In the genomic region with DNA sequence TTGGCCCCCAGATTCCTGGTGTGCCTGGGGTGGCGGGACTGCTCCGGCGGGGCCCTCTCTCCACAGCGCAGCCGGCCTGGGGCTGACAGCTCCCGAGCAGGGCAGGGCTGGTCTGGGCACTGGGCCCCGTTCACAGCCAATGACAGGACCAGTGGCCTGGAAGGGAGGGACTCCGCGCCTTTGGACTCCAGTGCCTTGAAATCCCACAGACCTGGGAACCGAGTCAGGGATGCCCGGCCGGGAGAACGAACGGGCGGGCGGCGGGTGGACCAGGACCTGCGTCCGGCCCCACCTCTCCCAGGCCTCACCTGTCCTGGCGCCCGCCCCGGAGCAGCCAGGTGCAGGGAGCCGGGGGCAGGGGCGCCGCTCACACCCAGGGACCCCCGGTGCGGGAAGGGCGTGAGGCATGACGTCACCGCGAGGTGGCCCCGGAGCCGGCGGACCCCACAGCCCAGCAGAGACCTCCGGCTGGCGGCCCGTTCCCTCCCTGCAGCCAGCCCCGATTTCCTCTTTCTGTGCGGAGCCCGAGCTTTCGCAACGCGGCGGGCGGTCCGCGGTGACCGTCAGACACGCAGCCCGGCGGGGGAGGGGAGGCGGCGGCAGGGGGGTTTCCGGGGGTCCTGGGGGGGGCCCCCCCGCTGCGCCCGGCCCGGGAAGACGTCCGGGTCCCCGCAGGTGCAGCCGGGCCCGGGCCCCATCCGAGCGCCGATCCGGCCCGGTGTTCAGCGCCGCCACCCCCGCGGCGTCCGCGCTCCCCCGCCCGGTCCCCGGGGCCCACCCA, we compare ENCODE assay signal across 8 cellular contexts. TPM values are rescaled to one million over a fixed set of nuclear protein-coding genes. Genes with fewer than 3 reads are reported as not detected.
DNase-seq lines count a peak whose midpoint lies in the region; ATAC-seq and TF ChIP-seq lines count a peak whose summit lies in the region.

No MANE protein-coding gene starts in this region.

- in situ Hi-C loops in G401 (cut with HindIII; ENCODE audit: low sequenced_read_pairs), result no loop called here

- H3K27me3 ChIP-seq in RWPE2 (ENCODE audit: insufficient read depth, poor library complexity, severe bottlenecking), result no peaks in the 10 kb centered on the region
- H3K27me3 ChIP-seq in endodermal cell (ENCODE audit: control insufficient read depth, insufficient read depth, low read length, poor library complexity, severe bottlenecking), result peaks cover 32% of the 10 kb centered on the region
- H3K27me3 ChIP-seq in tibial nerve, result peaks cover 0 to 50% of the 10 kb centered on the region in 2 donors

- H3K4me1 ChIP-seq in HEK293 (ENCODE audit: control insufficient read depth, insufficient read depth, low read length) (no peaks in the 10 kb centered on the region; the same call in 1 of the 2 replicates), RWPE2 (ENCODE audit: insufficient read depth, poor library complexity, severe bottlenecking) (peaks cover 10% of the 10 kb centered on the region), endodermal cell (ENCODE audit: control insufficient read depth, insufficient read depth, low read length) (no peaks in the 10 kb centered on the region), tibial nerve (peaks cover 0 to 38% (median 15%) of the 10 kb centered on the region in 4 donors)

- ATAC-seq in RWPE2 (ENCODE audit: low read depth) (peak; percentile 82), GM18870 (IDR thresholded peaks at IDR 0.05; ENCODE audit: unreplicated experiment) (no peak)

- TF ChIP-seq EP300 in tibial nerve (IDR thresholded peaks at IDR 0.05), result peak in 1 of 2 donors; percentile 57

- H3K27me3 Mint-ChIP-seq in endodermal cell (ENCODE audit: insufficient read depth), result peaks cover 19% of the 10 kb centered on the region

- H3K4me3 ChIP-seq in HEK293 (ENCODE audit: low read depth, low read length), result peak overlapping the region; percentile 42
- H3K4me3 ChIP-seq in RWPE2 (ENCODE audit: severe bottlenecking), result peak overlapping the region; percentile 98
- no peak overlapping the region for H3K4me3 ChIP-seq in endodermal cell (ENCODE audit: low read length)
- H3K4me3 ChIP-seq in tibial nerve, result peak overlapping the region; percentile 55 to 74 (median 64)

- H3K36me3 ChIP-seq in HEK293 (ENCODE audit: control insufficient read depth in 2 of 2, insufficient read depth in 1 of 2, low read length in 2 of 2) (no peaks in the 10 kb centered on the region), RWPE2 (ENCODE audit: low read depth) (no peaks in the 10 kb centered on the region), endodermal cell (ENCODE audit: control insufficient read depth, insufficient read depth, low read length) (no peaks in the 10 kb centered on the region), tibial nerve (no peaks in the 10 kb centered on the region)

- POLR2A ChIA-PET in HEK293 (lab: Yijun Ruan, JAX), result no interaction called here

- H3K27ac ChIP-seq in HEK293 (ENCODE audit: extremely low read depth, low read depth, low read length) (peak overlapping the region; percentile 41; the same call in 1 of the 2 replicates), RWPE2 (ENCODE audit: poor library complexity, severe bottlenecking) (peak overlapping the region; percentile 65), endodermal cell (ENCODE audit: low read depth, low read length) (no peak overlapping the region), tibial nerve (peak overlapping the region; percentile 61 to 91 (median 80))

- no peak overlapping the region for H3K27ac Mint-ChIP-seq in endodermal cell

- H3K4me1 Mint-ChIP-seq in endodermal cell, result no peaks in the 10 kb centered on the region

- no peaks in the 10 kb centered on the region for H3K9me3 Mint-ChIP-seq in endodermal cell

- TF ChIP-seq CTCF in HEK293 (tag by site-specific recombination; IDR thresholded peaks at IDR 0.05), result no peak
- TF ChIP-seq CTCF in RWPE2 (IDR thresholded peaks at IDR 0.05; ENCODE audit: poor library complexity, severe bottlenecking), result no peak
- TF ChIP-seq CTCF in endodermal cell (conservative IDR thresholded peaks at IDR 0.05), result no peak
- no peak for TF ChIP-seq CTCF in tibial nerve (IDR thresholded peaks at IDR 0.05)

- no peaks in the 10 kb centered on the region for H3K36me3 Mint-ChIP-seq in endodermal cell (ENCODE audit: low read depth)

- peak in 1 of 2 donors; percentile 55 for TF ChIP-seq POLR2A in tibial nerve (IDR thresholded peaks at IDR 0.05)

- peak; percentile 92 for DNase-seq in G401 (ENCODE audit: low spot score)
- DNase-seq in RWPE2 (ENCODE audit: low spot score), result peak; percentile 77
- peak; percentile 87 for DNase-seq in endodermal cell
- DNase-seq in middle frontal gyrus (ENCODE audit: extremely low spot score, low spot score), result peak; percentile 56
- no peak for DNase-seq in tibial nerve (ENCODE audit: low spot score in 2 of 2)
- no peak for DNase-seq in NCI-H1436 treated with DMSO at 0.1 percent for 48 hours (lab: John Stamatoyannopoulos, UW)

- no peak overlapping the region for H3K9ac ChIP-seq in endodermal cell (ENCODE audit: extremely low read depth, low read length, poor library complexity, severe bottlenecking)

- WGBS in endodermal cell (ENCODE audit: insufficient coverage in 1 of 2, insufficient read length in 1 of 2), 2 experiments, result 7 to 17% methylated on average over 15 to 73 of the region's 78 CpGs
- 1 to 2% methylated on average over 30 to 48 of the region's 78 CpGs for WGBS in tibial nerve, 2 donors

- CTCF ChIA-PET in HEK293 (lab: Yijun Ruan, JAX), result interaction anchor here (0.6 kb wide), 1 partner anchor 15 kb away, joined by 4 read pairs; no protein-coding TSS in a partner anchor

- H3K4me3 Mint-ChIP-seq in endodermal cell, result peak overlapping the region; percentile 43

- H3K9me3 ChIP-seq in HEK293 (ENCODE audit: control insufficient read depth, insufficient read depth, low read depth, low read length), result no peaks in the 10 kb centered on the region
- no peaks in the 10 kb centered on the region for H3K9me3 ChIP-seq in RWPE2 (ENCODE audit: severe bottlenecking)
- H3K9me3 ChIP-seq in endodermal cell (ENCODE audit: control insufficient read depth, low read length), result no peaks in the 10 kb centered on the region
- no peaks in the 10 kb centered on the region for H3K9me3 ChIP-seq in tibial nerve

TF ChIP-seq in HEK293, 187 proteins besides CTCF, POLR2A, EP300 and RAD21 (continues in another document):
- TF ChIP-seq ZEB2 (tag by site-specific recombination; IDR thresholded peaks at IDR 0.05), result peak; percentile 56; the same call in 1 of the 2 replicates
- peak; percentile 92 for TF ChIP-seq ZBTB20 (tag by site-specific recombination; IDR thresholded peaks at IDR 0.05)
- TF ChIP-seq ZNF423 (tag by site-specific recombination; IDR thresholded peaks at IDR 0.05), result peak; percentile 38; the same call in 1 of the 2 replicates
- TF ChIP-seq IKZF3 (tag by site-specific recombination; IDR thresholded peaks at IDR 0.05), result 0 out of 2 replicates have a peak, but pooled peaks have one; percentile 29
- no peak for TF ChIP-seq OSR2 (tag by site-specific recombination; IDR thresholded peaks at IDR 0.05)
- TF ChIP-seq, protein P1, sequence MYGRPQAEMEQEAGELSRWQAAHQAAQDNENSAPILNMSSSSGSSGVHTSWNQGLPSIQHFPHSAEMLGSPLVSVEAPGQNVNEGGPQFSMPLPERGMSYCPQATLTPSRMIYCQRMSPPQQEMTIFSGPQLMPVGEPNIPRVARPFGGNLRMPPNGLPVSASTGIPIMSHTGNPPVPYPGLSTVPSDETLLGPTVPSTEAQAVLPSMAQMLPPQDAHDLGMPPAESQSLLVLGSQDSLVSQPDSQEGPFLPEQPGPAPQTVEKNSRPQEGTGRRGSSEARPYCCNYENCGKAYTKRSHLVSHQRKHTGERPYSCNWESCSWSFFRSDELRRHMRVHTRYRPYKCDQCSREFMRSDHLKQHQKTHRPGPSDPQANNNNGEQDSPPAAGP (tag by site-specific recombination; IDR thresholded peaks at IDR 0.05), result peak; percentile 27; the same call in 1 of the 2 replicates
- TF ChIP-seq ZNF529 (tag by site-specific recombination; IDR thresholded peaks at IDR 0.05; ENCODE audit: insufficient replicate concordance), result no peak
- TF ChIP-seq, protein P2, sequence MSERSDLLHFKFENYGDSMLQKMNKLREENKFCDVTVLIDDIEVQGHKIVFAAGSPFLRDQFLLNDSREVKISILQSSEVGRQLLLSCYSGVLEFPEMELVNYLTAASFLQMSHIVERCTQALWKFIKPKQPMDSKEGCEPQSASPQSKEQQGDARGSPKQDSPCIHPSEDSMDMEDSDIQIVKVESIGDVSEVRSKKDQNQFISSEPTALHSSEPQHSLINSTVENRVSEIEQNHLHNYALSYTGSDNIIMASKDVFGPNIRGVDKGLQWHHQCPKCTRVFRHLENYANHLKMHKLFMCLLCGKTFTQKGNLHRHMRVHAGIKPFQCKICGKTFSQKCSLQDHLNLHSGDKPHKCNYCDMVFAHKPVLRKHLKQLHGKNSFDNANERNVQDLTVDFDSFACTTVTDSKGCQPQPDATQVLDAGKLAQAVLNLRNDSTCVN (tag by site-specific recombination; optimal IDR thresholded peaks at IDR 0.05), result peak; percentile 32
- no peak for TF ChIP-seq MZF1 (tag by site-specific recombination; IDR thresholded peaks at IDR 0.05; ENCODE audit: borderline replicate concordance)
- TF ChIP-seq ZBTB8A (tag by site-specific recombination; IDR thresholded peaks at IDR 0.05), result peak; percentile 38; the same call in 1 of the 2 replicates
- 0 out of 2 replicates have a peak, but pooled peaks have one; percentile 24 for TF ChIP-seq KLF1 (tag by site-specific recombination; IDR thresholded peaks at IDR 0.05)

RNA-seq across cellular contexts. Expression of a gene that starts 0.7 kb away (rescaled TPM):
- 11.7 and 21.3 TPM in 2 replicates for total RNA-seq in G401 (2014; rRNA removed; shearing (Covaris generic))
- total RNA-seq in endodermal cell (1 to 10 TPM; 3.8 to 6.5 TPM), tibial nerve (10 to 100 TPM; 29.3 to 53.0 (median 39.6) TPM)
- polyA plus RNA-seq in endodermal cell (2013, experiment 1 of 2), result 1.4 TPM
- polyA plus RNA-seq in endodermal cell (2013, experiment 2 of 2), result 1.2 TPM

RNA-seq across cellular contexts. Expression of a gene that starts 21.6 kb away (rescaled TPM):
- total RNA-seq in G401 (2014; rRNA removed; shearing (Covaris generic)), result 5.5 and 10.6 TPM in 2 replicates
- total RNA-seq in endodermal cell (10 to 100 TPM; 15.0 to 18.5 TPM), tibial nerve (10 to 100 TPM; 10.8 to 21.3 (median 11.2) TPM)
- 11.1 TPM for polyA plus RNA-seq in endodermal cell (2013, experiment 1 of 2)
- 9.6 TPM for polyA plus RNA-seq in endodermal cell (2013, experiment 2 of 2)

RNA-seq across cellular contexts. Expression of a gene that starts 29.2 kb away (rescaled TPM):
- total RNA-seq in G401 (2014; rRNA removed; shearing (Covaris generic)), result 0.34 TPM in 1 of 2 replicates, not detected in the other
- total RNA-seq in endodermal cell, result not detected
- not detected for polyA plus RNA-seq in endodermal cell (2013, experiment 1 of 2)
- not detected for polyA plus RNA-seq in endodermal cell (2013, experiment 2 of 2)
- 10 to 100 TPM in 2 of 4 donors, 1 to 10 TPM in 2; 5.7 to 18.6 (median 12.1) TPM for total RNA-seq in tibial nerve

Comparison
In these comparisons a context has a peak if more than half of its experiments do, and no peak if none do; other contexts are left out.
1. DNase-seq: peak in G401 (single experiment), RWPE2 (single experiment), endodermal cell (single experiment) and middle frontal gyrus (single experiment); none in tibial nerve (0 of 2) and NCI-H1436 treated with DMSO at 0.1 percent for 48 hours (single experiment).